ENCODE assay signal across 32 cellular contexts in the genomic region with DNA sequence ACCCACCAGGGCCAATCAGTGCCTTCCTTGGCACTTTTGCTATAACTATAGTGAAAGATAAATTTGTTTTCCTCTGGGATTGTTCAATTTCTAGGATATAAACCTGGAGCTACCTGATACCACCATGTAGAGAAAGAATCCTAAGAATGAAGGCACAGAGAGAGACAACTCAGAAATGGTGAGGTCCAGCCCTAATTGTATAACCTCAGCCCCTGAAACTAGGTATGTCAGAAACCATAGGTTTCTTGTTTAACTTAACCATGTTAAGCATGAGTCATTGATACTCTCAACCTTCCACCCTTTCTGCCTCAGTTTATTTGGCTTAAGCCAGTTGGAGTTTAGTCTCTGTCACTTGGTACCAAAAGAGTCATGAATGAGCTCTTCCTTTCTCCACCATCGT. TPM values are rescaled to one million over a fixed set of nuclear protein-coding genes. Genes with fewer than 3 reads are reported as not detected.
"Had no signal": no experiment of that assay in that cellular context is flagged by ENCODE, and none has a peak within 500 bp of the region (broad histone marks: within the 10 kb centered on the region; RNA-seq: fewer than 3 reads in every experiment).

No MANE protein-coding gene starts in this region.

- H3K4me3 ChIP-seq: coronary artery, dorsolateral prefrontal cortex, esophagus squamous epithelium, gastrocnemius medialis, heart right ventricle, left lung, lower lobe of right lung had no signal

- H3K4me3 Mint-ChIP-seq: endodermal cell; naive B cell; naive thymus-derived CD8-positive, alpha-beta T cell had no signal

- H3K27ac Mint-ChIP-seq: endodermal cell; naive B cell; naive thymus-derived CD8-positive, alpha-beta T cell had no signal

- DNase-seq: dermis blood vessel endothelial cell; dorsolateral prefrontal cortex; effector CD4-positive, alpha-beta T cell; effector memory CD4-positive, alpha-beta T cell; endodermal cell; erythroblast; esophagus squamous epithelium; foreskin fibroblast; foreskin melanocyte; gastrocnemius medialis; glutamatergic neuron; head of caudate nucleus; heart right ventricle; hippocampal formation; left cardiac atrium; left lung; left ventricle myocardium superior; lower lobe of right lung; mesenchymal stem cell; midbrain; naive B cell; naive thymus-derived CD8-positive, alpha-beta T cell had no signal

- H3K27me3 ChIP-seq: dorsolateral prefrontal cortex, esophagus squamous epithelium, gastrocnemius medialis, left lung had no signal

- H3K36me3 ChIP-seq: esophagus squamous epithelium, gastrocnemius medialis, heart right ventricle, left lung, lower lobe of right lung had no signal

- ATAC-seq: esophagus mucosa; gastrocnemius medialis; heart right ventricle; left cardiac atrium; left lung; left ventricle myocardium superior; lower lobe of right lung; naive thymus-derived CD8-positive, alpha-beta T cell had no signal

- H3K27ac ChIP-seq: coronary artery, dorsolateral prefrontal cortex, epithelial cell of prostate, esophagus squamous epithelium, gastrocnemius medialis, heart right ventricle, left lung, lower lobe of right lung had no signal

- H3K4me1 ChIP-seq: esophagus squamous epithelium, gastrocnemius medialis, heart right ventricle, left lung, lower lobe of right lung had no signal

- H3K36me3 Mint-ChIP-seq: naive B cell had no signal

- H3K9me3 ChIP-seq: esophagus squamous epithelium, gastrocnemius medialis, lower lobe of right lung had no signal

- H3K4me1 Mint-ChIP-seq: endodermal cell; naive B cell; naive thymus-derived CD8-positive, alpha-beta T cell had no signal

RNA-seq across cellular contexts. Expression of gene SPZ1, which starts 4.6 kb away (rescaled TPM):
- total RNA-seq: dermis blood vessel endothelial cell; dorsolateral prefrontal cortex; endodermal cell; esophagus mucosa; esophagus squamous epithelium; gastrocnemius medialis; glomerular endothelial cell; heart right ventricle; kidney epithelial cell; left cardiac atrium; left lung; left ventricle myocardium superior; lower leg skin; lower lobe of right lung; lung microvascular endothelial cell; mononuclear cell; myocyte; naive thymus-derived CD8-positive, alpha-beta T cell had no signal
- polyA plus RNA-seq: heart right ventricle; keratinocyte; naive thymus-derived CD8-positive, alpha-beta T cell had no signal
